In the genomic region with DNA sequence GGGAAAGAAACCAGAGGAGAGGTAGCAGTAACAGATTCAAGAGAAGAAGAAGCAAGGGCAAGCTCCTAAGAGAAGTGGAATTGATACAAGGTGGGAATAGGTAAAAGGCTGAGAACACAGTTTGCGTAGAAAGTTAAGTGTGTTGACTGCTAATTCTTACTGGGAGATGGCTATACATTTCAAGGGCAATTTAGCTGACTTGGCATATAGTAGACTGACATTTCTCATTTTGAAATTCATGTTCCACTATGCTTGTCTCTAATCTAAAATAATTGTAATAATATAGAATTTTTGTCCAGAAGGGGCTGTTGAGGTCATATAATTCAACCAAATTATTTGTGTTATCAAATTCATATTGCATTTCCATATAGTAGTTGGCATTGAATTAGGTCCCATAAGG, we compare ENCODE assay signal across 29 cellular contexts.
"Had no signal": no experiment of that assay in that cellular context is flagged by ENCODE, and none has a peak within 500 bp of the region (broad histone marks: within the 10 kb centered on the region; RNA-seq: fewer than 3 reads in every experiment).

No MANE protein-coding gene starts in this region.

- H3K9me3 ChIP-seq: ascending aorta, esophagus muscularis mucosa, gastrocnemius medialis, heart left ventricle had no signal

- H3K36me3 ChIP-seq: ascending aorta, brain microvascular endothelial cell, esophagus muscularis mucosa, gastrocnemius medialis, heart left ventricle had no signal

- DNase-seq: activated CD4-positive, alpha-beta memory T cell treated with anti-CD3 and anti-CD28 coated beads for 36 hours; activated CD4-positive, alpha-beta T cell treated with anti-CD3 and anti-CD28 coated beads for 36 hours; activated CD4-positive, alpha-beta T cell treated with anti-CD3 and anti-CD28 coated beads, Interleukin-2, amount 10 ng/mL, durations not matched to agents 24 days and 14 days; activated CD4-positive, CD25-positive, alpha-beta regulatory T cell; activated CD4-positive, CD25-positive, alpha-beta regulatory T cell treated with anti-CD3 and anti-CD28 coated beads, Interleukin-2, amount 50 U/mL, for 72 hours; activated CD8-positive, alpha-beta memory T cell treated with anti-CD3 and anti-CD28 coated beads, Interleukin-2, amount 50 U/mL, for 48 hours; activated gamma-delta T cell; activated naive CD4-positive, alpha-beta T cell; activated naive CD4-positive, alpha-beta T cell treated with anti-CD3 and anti-CD28 coated beads, Interleukin-2, amount 10 ng/mL, durations not matched to agents 7 days and 5 days; activated naive CD8-positive, alpha-beta T cell treated with anti-CD3 and anti-CD28 coated beads, Interleukin-2, amount 10 ng/mL, durations not matched to agents 7 days and 5 days; activated T-cell treated with anti-CD3 and anti-CD28 coated beads for 4 hours; activated T-cell treated with anti-CD3 and anti-CD28 coated beads, Interleukin-2, amount 50 U/mL, for 24 hours; activated T-cell treated with anti-CD3 and anti-CD28 coated beads, Interleukin-2, amount 50 U/mL, for 72 hours; brain microvascular endothelial cell; caudate nucleus; cortex of kidney; dermis blood vessel endothelial cell; effector CD4-positive, alpha-beta T cell; effector memory CD8-positive, alpha-beta T cell; erythroblast; foreskin keratinocyte; gastrocnemius medialis; glutamatergic neuron; heart left ventricle; hypothalamus had no signal

- H3K27ac ChIP-seq: ascending aorta, brain microvascular endothelial cell, esophagus muscularis mucosa, foreskin keratinocyte, gastrocnemius medialis, heart left ventricle had no signal

- ATAC-seq: activated CD4-positive, alpha-beta T cell treated with anti-CD3 and anti-CD28 coated beads for 36 hours; activated naive CD4-positive, alpha-beta T cell treated with anti-CD3 and anti-CD28 coated beads, Interleukin-2, amount 50 U/mL, for 72 hours; activated T-cell treated with anti-CD3 and anti-CD28 coated beads, Interleukin-2, amount 50 U/mL, for 72 hours; effector memory CD8-positive, alpha-beta T cell; foreskin keratinocyte; gastrocnemius medialis; heart left ventricle had no signal

- FAIRE-seq: colon had no signal

- H3K4me1 ChIP-seq: ascending aorta, esophagus muscularis mucosa, foreskin keratinocyte, gastrocnemius medialis, heart left ventricle had no signal

- H3K27me3 ChIP-seq: ascending aorta, brain microvascular endothelial cell, esophagus muscularis mucosa, foreskin keratinocyte, gastrocnemius medialis, heart left ventricle had no signal

- H3K4me3 ChIP-seq: ascending aorta, esophagus muscularis mucosa, gastrocnemius medialis, heart left ventricle had no signal
